8 cellular contexts compared by ENCODE assay signal in the genomic region with DNA sequence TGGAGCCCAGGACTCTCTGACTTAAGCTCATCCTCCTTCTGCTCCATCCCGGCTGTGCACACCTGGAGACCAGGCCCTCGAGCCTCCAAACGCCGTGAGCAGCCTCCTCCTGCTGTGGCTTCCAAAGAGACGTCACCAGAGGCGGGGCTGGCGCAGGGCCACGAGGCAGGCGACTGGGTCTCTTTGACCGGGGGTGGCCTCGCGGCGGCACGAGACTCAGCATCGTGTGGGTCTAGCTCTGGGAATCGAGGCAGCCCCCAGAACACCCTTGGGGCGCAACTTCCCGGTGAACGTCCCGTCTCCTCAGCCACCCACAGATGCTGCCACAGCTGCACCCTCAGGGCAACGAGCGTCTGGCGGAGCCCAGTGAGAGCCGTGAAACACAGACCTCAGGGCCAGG. TPM values are rescaled to one million over a fixed set of nuclear protein-coding genes. Genes with fewer than 3 reads are reported as not detected.
DNase-seq lines count a peak whose midpoint lies in the region; ATAC-seq and TF ChIP-seq lines count a peak whose summit lies in the region.

No MANE protein-coding gene starts in this region.

- H3K9me3 ChIP-seq in trophoblast cell (ENCODE audit: insufficient read depth, low read depth, low read length) (peaks cover 6% of the 10 kb centered on the region), thyroid gland (no peaks in the 10 kb centered on the region)

- peak overlapping the region; percentile 23 for H3K18ac ChIP-seq in trophoblast cell (ENCODE audit: low read length)

- peak overlapping the region; percentile 3 for H2AK5ac ChIP-seq in trophoblast cell (ENCODE audit: low read length)

- H3K27ac ChIP-seq in trophoblast cell (ENCODE audit: low read depth, low read length) (no peak overlapping the region), thyroid gland (no peak overlapping the region)

- no peak overlapping the region for H2BK12ac ChIP-seq in trophoblast cell (ENCODE audit: low read length)

- H3K9me3 Mint-ChIP-seq in effector memory CD8-positive, alpha-beta T cell: no peaks in the 10 kb centered on the region

- no peak overlapping the region for H3K14ac ChIP-seq in trophoblast cell (ENCODE audit: low read length)

- peak; percentile 90 for DNase-seq in DMS79 (lab: John Stamatoyannopoulos, UW)
- peak; percentile 73 for DNase-seq in SHP77 treated with DMSO at 0.1 percent for 48 hours (lab: John Stamatoyannopoulos, UW)
- no peak for DNase-seq in effector memory CD8-positive, alpha-beta T cell
- no peak for DNase-seq in trophoblast cell
- no peak for DNase-seq in pons (ENCODE audit: low spot score)
- DNase-seq in thyroid gland: no peak
- no peak for DNase-seq in amniotic stem cell (lab: John Stamatoyannopoulos, UW)

- H3K4me2 ChIP-seq in trophoblast cell (ENCODE audit: low read length): no peak overlapping the region

- no peaks in the 10 kb centered on the region for H3K27me3 Mint-ChIP-seq in effector memory CD8-positive, alpha-beta T cell

- H3K4me1 ChIP-seq in trophoblast cell (ENCODE audit: control insufficient read depth in 1 of 2, insufficient read depth in 2 of 2, low read length in 2 of 2): peaks cover 53 to 58% of the 10 kb centered on the region in 2 experiments
- H3K4me1 ChIP-seq in thyroid gland: peaks cover 5 to 15% of the 10 kb centered on the region in 2 donors

- H3K4me3 ChIP-seq in trophoblast cell (ENCODE audit: low read depth, low read length) (no peak overlapping the region), thyroid gland (replicated peaks in 1 of 3) (no peak overlapping the region)

- H3K23ac ChIP-seq in trophoblast cell (ENCODE audit: low read length): no peak overlapping the region

- ATAC-seq in effector memory CD8-positive, alpha-beta T cell (replicated peaks): no peak
- ATAC-seq in GM21360 (IDR thresholded peaks at IDR 0.05; ENCODE audit: unreplicated experiment): no peak

- WGBS in trophoblast cell (ENCODE audit: extremely low coverage, insufficient coverage, insufficient read length): no CpG with 5 or more reads among the region's 24 CpGs
- 88 to 90% methylated on average over 17 to 24 of the region's 24 CpGs for WGBS in thyroid gland, 2 donors

- H3K27me3 ChIP-seq in trophoblast cell (ENCODE audit: insufficient read depth, low read length) (no peaks in the 10 kb centered on the region), thyroid gland (no peaks in the 10 kb centered on the region)

- H3K36me3 ChIP-seq in trophoblast cell (ENCODE audit: control insufficient read depth in 1 of 2, insufficient read depth in 2 of 2, low read length in 2 of 2) (peaks cover 2 to 6% of the 10 kb centered on the region in 2 experiments), thyroid gland (no peaks in the 10 kb centered on the region)

- intact Hi-C loops in thyroid gland (cut with DNase I): no loop called here

- no peak overlapping the region for H2BK5ac ChIP-seq in trophoblast cell (ENCODE audit: low read depth, low read length, poor library complexity)

- H4K91ac ChIP-seq in trophoblast cell (ENCODE audit: low read depth, low read length): no peak overlapping the region

- peak overlapping the region; percentile 96 for H3K27ac Mint-ChIP-seq in effector memory CD8-positive, alpha-beta T cell

- no peak for TF ChIP-seq POLR2A in thyroid gland (IDR thresholded peaks at IDR 0.05)

- H4K12ac ChIP-seq in trophoblast cell (ENCODE audit: low read depth, low read length): no peak overlapping the region

- H3K4me1 Mint-ChIP-seq in effector memory CD8-positive, alpha-beta T cell (ENCODE audit: low read depth in 2 of 2): peaks cover 59 to 64% of the 10 kb centered on the region in 2 donors

- peak overlapping the region; percentile 2 for H3K4ac ChIP-seq in trophoblast cell (ENCODE audit: low read depth, low read length)

- no peak for TF ChIP-seq CTCF in thyroid gland (IDR thresholded peaks at IDR 0.05)

- H3K79me1 ChIP-seq in trophoblast cell (ENCODE audit: low read length): peaks cover 18% of the 10 kb centered on the region

- no peak overlapping the region for H2AFZ ChIP-seq in trophoblast cell (ENCODE audit: insufficient read depth, low read length, poor library complexity)

- peak overlapping the region; percentile 85 to 88 for H3K4me3 Mint-ChIP-seq in effector memory CD8-positive, alpha-beta T cell

- no peak overlapping the region for H2BK120ac ChIP-seq in trophoblast cell (ENCODE audit: insufficient read depth, low read length, poor library complexity)

- H3K79me2 ChIP-seq in trophoblast cell (ENCODE audit: control insufficient read depth, insufficient read depth, low read length, poor library complexity): peaks cover 2% of the 10 kb centered on the region

- H4K8ac ChIP-seq in trophoblast cell (ENCODE audit: low read depth, low read length): no peak overlapping the region

- H3K36me3 Mint-ChIP-seq in effector memory CD8-positive, alpha-beta T cell (ENCODE audit: insufficient read depth): peaks cover 70% of the 10 kb centered on the region

- no peak overlapping the region for H3K9ac ChIP-seq in trophoblast cell (ENCODE audit: low read length)

RNA-seq across cellular contexts. Expression of gene RASA3, which starts 22.8 kb away (rescaled TPM):
- 12.8 and 13.0 TPM in 2 replicates for polyA plus RNA-seq in trophoblast cell (2013)
- 10 to 100 TPM; 22.3 to 32.3 (median 25.5) TPM for total RNA-seq in thyroid gland

Comparison
In these comparisons a context has a peak if more than half of its experiments do, and no peak if none do; other contexts are left out.
1. DNase-seq: peak in DMS79 (single experiment) and SHP77 treated with DMSO at 0.1 percent for 48 hours (single experiment); none in effector memory CD8-positive, alpha-beta T cell (0 of 3), trophoblast cell (0 of 2), pons (single experiment), thyroid gland (0 of 2) and amniotic stem cell (single experiment).